In genomic region chr1:87714278-87714677, GRCh38 we compare ENCODE assay signal across 34 cellular contexts.
A peak's percentile ranks its signal among the peaks of the same experiment; 100 is the strongest.
DNase-seq lines count a peak whose midpoint lies in the region; ATAC-seq, FAIRE-seq and TF ChIP-seq lines count a peak whose summit lies in the region.
"Had no signal": no experiment of that assay in that cellular context is flagged by ENCODE, and none has a peak within 500 bp of the region (broad histone marks: within the 10 kb centered on the region; RNA-seq: fewer than 3 reads in every experiment).

No MANE protein-coding gene starts in this region.

- H3K4ac ChIP-seq in IMR-90 (ENCODE audit: low read depth, low read length), result no peak overlapping the region

- no peak overlapping the region for H3K56ac ChIP-seq in IMR-90 (ENCODE audit: extremely low read depth, insufficient read depth, low read length)

- H2BK5ac ChIP-seq in IMR-90 (ENCODE audit: low read depth, low read length, poor library complexity, severe bottlenecking), result no peak overlapping the region

- intact Hi-C loops in HepG2 (cut with micrococcal nuclease; ENCODE audit: unreplicated experiment) (no loop called here), right lobe of liver (cut with DNase I) (no loop called here), IMR-90 (cut with micrococcal nuclease) (no loop called here), K562 (cut with micrococcal nuclease) (no loop called here)

- no peaks in the 10 kb centered on the region for H3K9me2 ChIP-seq in hepatocyte (replicated peaks; ENCODE audit: insufficient read depth)

- dilution Hi-C loops in IMR-90 (cut with HindIII; ENCODE audit: low sequenced_read_pairs, unreplicated experiment), result no loop called here

- POLR2A ChIA-PET in HepG2 (lab: Yijun Ruan, JAX), result no interaction called here
- POLR2A ChIA-PET in IMR-90 (lab: Charles Lee; ENCODE audit: unreplicated experiment), result no interaction called here
- POLR2A ChIA-PET in K562 (lab: Yijun Ruan, JAX), result interaction anchor here (0.6 kb wide), 1 partner anchor 22 kb away, joined by 3 read pairs; no protein-coding TSS in a partner anchor

- WGBS in HepG2 (ENCODE audit: low lambda C conversion rate), result 63% methylated on average over 2 of the region's 2 CpGs
- WGBS in right lobe of liver (ENCODE audit: insufficient coverage, low coverage, low lambda C conversion rate, missing lambda C conversion rate), result 80% methylated on average over 2 of the region's 2 CpGs
- WGBS in IMR-90 (ENCODE audit: extremely low coverage in 2 of 2, insufficient read length in 1 of 2), 2 experiments, result no CpG with 5 or more reads among the region's 2 CpGs
- WGBS in K562 (ENCODE audit: insufficient coverage, low coverage, missing lambda C conversion rate), result 6% methylated on average over 2 of the region's 2 CpGs
- 94% methylated on average over 2 of the region's 2 CpGs for WGBS in hepatocyte (ENCODE audit: low lambda C conversion rate, missing lambda C conversion rate)

- ATAC-seq in HepG2 (no peak), right lobe of liver (no peak), IMR-90 (ENCODE audit: low read depth) (no peak), K562 (no peak), GM18907 (IDR thresholded peaks at IDR 0.05; ENCODE audit: unreplicated experiment) (no peak), GM21529 (IDR thresholded peaks at IDR 0.05; ENCODE audit: unreplicated experiment) (no peak)
- ATAC-seq: A549; CD8-positive, alpha-beta T cell had no signal

- no peak overlapping the region for H2BK120ac ChIP-seq in IMR-90 (ENCODE audit: low read depth, low read length)

- H3K27me3 ChIP-seq in HepG2 (ENCODE audit: control insufficient read depth in 1 of 2, insufficient read depth in 2 of 2, low read length in 2 of 2) (peaks cover 0 to 1% of the 10 kb centered on the region in 2 experiments; a peak in 1 of 5 replicates), right lobe of liver (no peaks in the 10 kb centered on the region), IMR-90 (ENCODE audit: control insufficient read depth, insufficient read depth, low read length) (no peaks in the 10 kb centered on the region), K562 (ENCODE audit: control insufficient read depth in 2 of 2, insufficient read depth in 2 of 2, low read length in 2 of 2) (no peaks in the 10 kb centered on the region), hepatocyte (no peaks in the 10 kb centered on the region)
- H3K27me3 ChIP-seq: BE2C; BLaER1; BLaER1 treated with 17β-estradiol and CSF1 and Interleukin-3, amounts not matched to agents 10 nM and 100 nM had no signal

- no peaks in the 10 kb centered on the region for H3K79me1 ChIP-seq in IMR-90 (ENCODE audit: low read depth in 1 of 2, low read length in 2 of 2)

- no peak overlapping the region for H3K4me2 ChIP-seq in HepG2 (ENCODE audit: low read depth, low read length)
- no peak overlapping the region for H3K4me2 ChIP-seq in IMR-90 (ENCODE audit: low read depth, low read length)
- H3K4me2 ChIP-seq in K562 (ENCODE audit: insufficient read depth, low read length), result no peak overlapping the region
- no peak overlapping the region for H3K4me2 ChIP-seq in hepatocyte
- H3K4me2 ChIP-seq: A549; BLaER1; BLaER1 treated with 17β-estradiol and CSF1 and Interleukin-3, amounts not matched to agents 10 nM and 100 nM had no signal

- no peak overlapping the region for H3K23ac ChIP-seq in IMR-90 (ENCODE audit: low read depth, low read length)

- no peaks in the 10 kb centered on the region for H4K20me1 ChIP-seq in HepG2 (ENCODE audit: insufficient read depth, low read length)
- no peaks in the 10 kb centered on the region for H4K20me1 ChIP-seq in IMR-90 (ENCODE audit: insufficient read depth, low read length)
- no peaks in the 10 kb centered on the region for H4K20me1 ChIP-seq in K562 (replicated peaks; ENCODE audit: control insufficient read depth, insufficient read depth, low read length)
- no peaks in the 10 kb centered on the region for H4K20me1 ChIP-seq in hepatocyte (ENCODE audit: insufficient read depth, poor library complexity, severe bottlenecking)
- H4K20me1 ChIP-seq: BLaER1; BLaER1 treated with 17β-estradiol and CSF1 and Interleukin-3, amounts not matched to agents 10 nM and 100 nM had no signal

- H3K9ac ChIP-seq in HepG2 (ENCODE audit: insufficient read depth, low read depth, low read length), result no peak overlapping the region
- H3K9ac ChIP-seq in IMR-90 (ENCODE audit: low read depth, low read length), result no peak overlapping the region
- H3K9ac ChIP-seq in K562 (ENCODE audit: insufficient read depth in 1 of 2, low read depth in 2 of 2, low read length in 2 of 2), result no peak overlapping the region
- H3K9ac ChIP-seq: BLaER1; BLaER1 treated with 17β-estradiol and CSF1 and Interleukin-3, amounts not matched to agents 10 nM and 100 nM had no signal

- H3K79me2 ChIP-seq in HepG2 (ENCODE audit: insufficient read depth, low read length) (no peaks in the 10 kb centered on the region), K562 (ENCODE audit: control insufficient read depth, insufficient read depth, low read length) (no peaks in the 10 kb centered on the region), hepatocyte (no peaks in the 10 kb centered on the region)

- H3K4me3 ChIP-seq in HepG2 (replicated peaks in 1 of 3; ENCODE audit: insufficient read depth in 1 of 3, low read depth in 2 of 3, low read length in 3 of 3), result no peak overlapping the region
- H3K4me3 ChIP-seq in right lobe of liver, result no peak overlapping the region
- H3K4me3 ChIP-seq in IMR-90 (ENCODE audit: insufficient read depth, low read depth, low read length), result no peak overlapping the region
- no peak overlapping the region for H3K4me3 ChIP-seq in K562
- H3K4me3 ChIP-seq in hepatocyte, result no peak overlapping the region
- H3K4me3 ChIP-seq: A549; BLaER1; BLaER1 treated with 17β-estradiol and CSF1 and Interleukin-3, amounts not matched to agents 10 nM and 100 nM had no signal

- H2AFZ ChIP-seq in HepG2 (ENCODE audit: low read length) (no peak overlapping the region), IMR-90 (replicated peaks; ENCODE audit: low read length, poor library complexity) (no peak overlapping the region), K562 (ENCODE audit: low read depth, low read length) (no peak overlapping the region), hepatocyte (no peak overlapping the region)

- DNase-seq in HepG2 (ENCODE audit: low spot score) (no peak), right lobe of liver (no peak), IMR-90 (no peak), K562 (ENCODE audit: extremely low read depth in 1 of 4, low spot score in 3 of 4) (no peak), hepatocyte (ENCODE audit: low spot score) (no peak), amygdala (lab: John Stamatoyannopoulos, UW) (no peak)
- DNase-seq: 8988T; ACHN; AML-193; BE2C; C1 segment of cervical spinal cord; Caco-2; Calu3; CD4-positive, alpha-beta memory T cell; CD4-positive, alpha-beta T cell; CD4-positive, CD25-positive, alpha-beta regulatory T cell; CD8-positive, alpha-beta memory T cell; CD8-positive, alpha-beta T cell; COR-L47; DMS 273 treated with DMSO at 0.1 percent for 48 hours; DMS153; DMS53; DMS79; DMS79 treated with DMSO at 0.1 percent for 48 hours; DND-41; EL had no signal

- H2BK20ac ChIP-seq in IMR-90 (ENCODE audit: low read depth, low read length), result no peak overlapping the region

- H3K36me3 ChIP-seq in HepG2 (replicated peaks in 1 of 2; ENCODE audit: control insufficient read depth in 1 of 2, insufficient read depth in 2 of 2, low read length in 2 of 2), result no peaks in the 10 kb centered on the region
- no peaks in the 10 kb centered on the region for H3K36me3 ChIP-seq in right lobe of liver
- no peaks in the 10 kb centered on the region for H3K36me3 ChIP-seq in IMR-90 (ENCODE audit: control insufficient read depth, insufficient read depth, low read length)
- H3K36me3 ChIP-seq in K562 (ENCODE audit: control insufficient read depth, insufficient read depth, low read length), result no peaks in the 10 kb centered on the region
- H3K36me3 ChIP-seq in hepatocyte (replicated peaks; ENCODE audit: insufficient read depth, low read depth), result no peaks in the 10 kb centered on the region
- H3K36me3 ChIP-seq: BE2C; BLaER1; BLaER1 treated with 17β-estradiol and CSF1 and Interleukin-3, amounts not matched to agents 10 nM and 100 nM had no signal

- H3K9me3 ChIP-seq in HepG2 (ENCODE audit: low read length), result no peaks in the 10 kb centered on the region
- no peaks in the 10 kb centered on the region for H3K9me3 ChIP-seq in right lobe of liver
- H3K9me3 ChIP-seq in IMR-90 (ENCODE audit: control insufficient read depth, insufficient read depth, low read length), result no peaks in the 10 kb centered on the region
- H3K9me3 ChIP-seq in K562 (replicated peaks; ENCODE audit: control insufficient read depth, insufficient read depth, low read depth, low read length), result no peaks in the 10 kb centered on the region
- no peaks in the 10 kb centered on the region for H3K9me3 ChIP-seq in hepatocyte (ENCODE audit: low read depth)
- H3K9me3 ChIP-seq: A549; BE2C; BLaER1; BLaER1 treated with 17β-estradiol and CSF1 and Interleukin-3, amounts not matched to agents 10 nM and 100 nM; Caco-2 had no signal

- TF ChIP-seq EP300 in HepG2 (IDR thresholded peaks at IDR 0.05; ENCODE audit: low read depth in 2 of 2, low read length in 2 of 2), result no peak
- no peak for TF ChIP-seq EP300 in HepG2 (CRISPR knock-in tag; IDR thresholded peaks at IDR 0.05; ENCODE audit: borderline replicate concordance)
- no peak for TF ChIP-seq EP300 in K562 (IDR thresholded peaks at IDR 0.05; ENCODE audit: low read length)

- BruUV-seq in HepG2 (replicated peaks; lab: Mats Ljungman, UMichigan) (no TSS peak), IMR-90 (replicated peaks; lab: Mats Ljungman, UMichigan) (no TSS peak), K562 (replicated peaks; lab: Mats Ljungman, UMichigan) (no TSS peak)

- TF ChIP-seq CTCF in HepG2 (CRISPR knock-in tag; IDR thresholded peaks at IDR 0.05) (no peak), right lobe of liver (IDR thresholded peaks at IDR 0.05) (no peak), IMR-90 (conservative IDR thresholded peaks at IDR 0.05; ENCODE audit: low read depth, low read length) (no peak), K562 (IDR thresholded peaks at IDR 0.05 in 2 of 3, conservative IDR thresholded peaks at IDR 0.05 in 1 of 3; ENCODE audit: insufficient read depth in 2 of 3, low read depth in 1 of 3, low read length in 3 of 3) (no peak), hepatocyte (IDR thresholded peaks at IDR 0.05; ENCODE audit: poor library complexity) (no peak)

- in situ Hi-C loops in HepG2 (cut with HindIII; ENCODE audit: extremely low pct_ligation_motif_present, low pct_unique_long_range_greater_than_20kb), result no loop called here
- in situ Hi-C loops in IMR-90 (cut with MboI; ENCODE audit: low sequenced_read_pairs), result no loop called here
- in situ Hi-C loops in K562 (cut with MboI), result no loop called here

- H3K14ac ChIP-seq in IMR-90 (replicated peaks; ENCODE audit: low read depth, low read length), result no peak overlapping the region

- H4K5ac ChIP-seq in IMR-90 (ENCODE audit: low read depth, low read length), result no peak overlapping the region

- TF ChIP-seq POLR2A in HepG2 (IDR thresholded peaks at IDR 0.05; ENCODE audit: insufficient read depth in 1 of 2, low read depth in 2 of 2, low read length in 2 of 2), result no peak
- TF ChIP-seq POLR2A in right lobe of liver (IDR thresholded peaks at IDR 0.05), result no peak
- no peak for TF ChIP-seq POLR2A in IMR-90 (IDR thresholded peaks at IDR 0.05; ENCODE audit: low read depth, low read length)
- TF ChIP-seq POLR2A in K562 (conservative IDR thresholded peaks at IDR 0.05), result no peak

- CTCF ChIA-PET in HepG2 (lab: Yijun Ruan, JAX; ENCODE audit: low intra/inter-chr PET ratio, low total read pairs), result no interaction called here
- CTCF ChIA-PET in IMR-90 (lab: Yijun Ruan, JAX), result no interaction called here
- CTCF ChIA-PET in K562 (lab: Yijun Ruan, JAX; ENCODE audit: low intra/inter-chr PET ratio), result no interaction called here

- no peak overlapping the region for H3K18ac ChIP-seq in IMR-90 (ENCODE audit: low read depth, low read length)

- TF ChIP-seq RAD21 in HepG2 (CRISPR knock-in tag; IDR thresholded peaks at IDR 0.05), result no peak
- TF ChIP-seq RAD21 in IMR-90 (IDR thresholded peaks at IDR 0.05; ENCODE audit: low read length), result no peak
- TF ChIP-seq RAD21 in K562 (CRISPR knock-in tag; conservative IDR thresholded peaks at IDR 0.05 in 1 of 2, IDR thresholded peaks at IDR 0.05 in 1 of 2), result no peak

- H3K27ac ChIP-seq in HepG2 (ENCODE audit: extremely low read length, insufficient read depth, low read length) (no peak overlapping the region), right lobe of liver (no peak overlapping the region), IMR-90 (ENCODE audit: insufficient read depth, low read length) (no peak overlapping the region), K562 (ENCODE audit: extremely low read depth, low read depth, low read length) (no peak overlapping the region), hepatocyte (peak overlapping the region; percentile 19)
- H3K27ac ChIP-seq: A549; BLaER1; BLaER1 treated with 17β-estradiol and CSF1 and Interleukin-3, amounts not matched to agents 10 nM and 100 nM; C4-2B had no signal

- FAIRE-seq in HepG2 (lab: Jason Lieb, UNC) (no peak), K562 (lab: Jason Lieb, UNC) (no peak)
- FAIRE-seq: A204.1, A549, D721Med had no signal

- no peak overlapping the region for H4K8ac ChIP-seq in IMR-90 (ENCODE audit: low read depth in 2 of 2, low read length in 2 of 2)

- no peak overlapping the region for H4K91ac ChIP-seq in IMR-90 (ENCODE audit: insufficient read depth, low read depth, low read length)

- H3K9me1 ChIP-seq in IMR-90 (ENCODE audit: insufficient read depth, low read length) (no peaks in the 10 kb centered on the region), K562 (ENCODE audit: control insufficient read depth, insufficient read depth, low read length) (no peaks in the 10 kb centered on the region)

- no peak overlapping the region for H2AK9ac ChIP-seq in IMR-90 (replicated peaks; ENCODE audit: low read depth, low read length, poor library complexity)

- H2AK5ac ChIP-seq in IMR-90 (ENCODE audit: low read depth, low read length), result no peak overlapping the region

- H3K4me1 ChIP-seq in HepG2 (ENCODE audit: insufficient read depth, low read length), result peaks cover 12% of the 10 kb centered on the region
- H3K4me1 ChIP-seq in right lobe of liver, result no peaks in the 10 kb centered on the region
- H3K4me1 ChIP-seq in IMR-90 (ENCODE audit: control insufficient read depth, insufficient read depth, low read length), result no peaks in the 10 kb centered on the region
- H3K4me1 ChIP-seq in K562 (replicated peaks in 1 of 2; ENCODE audit: control insufficient read depth in 2 of 2, insufficient read depth in 2 of 2, low read length in 2 of 2), result no peaks in the 10 kb centered on the region
- peaks cover 27% of the 10 kb centered on the region for H3K4me1 ChIP-seq in hepatocyte (ENCODE audit: insufficient read depth)
- H3K4me1 ChIP-seq: BE2C, BLaER1 had no signal

- H2BK15ac ChIP-seq in IMR-90 (ENCODE audit: low read depth, low read length), result no peak overlapping the region

Comparison
In these comparisons a context has a peak if more than half of its experiments do, and no peak if none do; other contexts are left out.
1. Of the 241 proteins assayed by ChIP-seq in both HepG2 and K562: peak only in HepG2: MAFF and MAFK; only in K562: none; in both: none; in neither: 239.